ENCODE assay signal across 26 cellular contexts in the genomic region with DNA sequence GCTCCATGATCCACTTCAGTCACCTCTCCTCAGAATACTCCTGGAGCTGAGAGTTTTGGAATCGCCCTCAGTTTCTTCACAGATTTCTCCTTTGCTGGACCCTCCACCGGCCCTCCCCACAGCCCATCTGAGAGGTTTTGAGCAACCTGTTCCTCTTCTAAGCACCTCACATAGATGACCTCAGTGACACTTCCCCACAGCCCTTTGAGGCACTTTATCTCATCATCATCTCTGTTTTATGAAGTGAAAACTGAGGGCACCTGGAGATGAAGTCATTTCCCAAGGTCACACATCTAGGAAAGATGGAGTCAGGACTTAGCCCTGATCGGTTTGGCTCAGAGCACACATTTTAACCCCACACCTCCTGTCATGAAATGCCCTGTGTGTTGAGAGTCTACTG.
"Had no signal": no experiment of that assay in that cellular context is flagged by ENCODE, and none has a peak within 500 bp of the region (broad histone marks: within the 10 kb centered on the region; RNA-seq: fewer than 3 reads in every experiment).

No MANE protein-coding gene starts in this region.

- H3K27ac Mint-ChIP-seq: activated CD4-positive, alpha-beta memory T cell treated with anti-CD3 and anti-CD28 coated beads for 36 hours; activated CD4-positive, alpha-beta T cell treated with anti-CD3 and anti-CD28 coated beads, Interleukin-2, amount 10 ng/mL, durations not matched to agents 7 days and 5 days; activated naive CD4-positive, alpha-beta T cell treated with anti-CD3 and anti-CD28 coated beads for 36 hours; activated naive CD8-positive, alpha-beta T cell; activated T-helper 17 cell treated with anti-CD3 and anti-CD28 coated beads, Interleukin-2, amount 50 U/mL, for 72 hours; T-helper 17 cell; WTC11 had no signal

- H3K9me3 ChIP-seq: adrenal gland, breast epithelium, MG63 had no signal

- H3K27me3 ChIP-seq: breast epithelium had no signal

- DNase-seq: activated CD4-positive, alpha-beta memory T cell treated with anti-CD3 and anti-CD28 coated beads for 36 hours; activated CD4-positive, alpha-beta T cell treated with anti-CD3 and anti-CD28 coated beads, Interleukin-2, amount 10 ng/mL, durations not matched to agents 7 days and 5 days; activated CD4-positive, CD25-positive, alpha-beta regulatory T cell treated with anti-CD3 and anti-CD28 coated beads, Interleukin-2, amount 50 U/mL, for 72 hours; activated gamma-delta T cell; activated naive CD4-positive, alpha-beta T cell treated with anti-CD3 and anti-CD28 coated beads for 36 hours; activated T-cell treated with anti-CD3 and anti-CD28 coated beads for 4 hours; activated T-cell treated with anti-CD3 and anti-CD28 coated beads, Interleukin-2, amount 50 U/mL, for 48 hours; adrenal gland; anterior cingulate cortex; central memory CD4-positive, alpha-beta T cell; MG63; MV-4-11; NCI-H1092 treated with DMSO at 0.1 percent for 48 hours; NCI-H1436; NCI-H1694 treated with DMSO at 0.1 percent for 48 hours; NCI-H2029 treated with DMSO at 0.1 percent for 48 hours; NCI-H446; NCI-H524; PC-3; SIG-M5; T-helper 17 cell; T-helper 9 cell had no signal

- H3K4me1 ChIP-seq: adrenal gland, breast epithelium had no signal

- H3K36me3 ChIP-seq: adrenal gland, breast epithelium, MG63 had no signal

- H3K9me3 Mint-ChIP-seq: activated CD4-positive, alpha-beta memory T cell treated with anti-CD3 and anti-CD28 coated beads for 36 hours; activated CD4-positive, alpha-beta T cell treated with anti-CD3 and anti-CD28 coated beads, Interleukin-2, amount 10 ng/mL, durations not matched to agents 7 days and 5 days; activated naive CD4-positive, alpha-beta T cell treated with anti-CD3 and anti-CD28 coated beads for 36 hours; activated T-helper 17 cell treated with anti-CD3 and anti-CD28 coated beads, Interleukin-2, amount 50 U/mL, for 72 hours; WTC11 had no signal

- ATAC-seq: activated T-helper 17 cell treated with anti-CD3 and anti-CD28 coated beads, Interleukin-2, amount 50 U/mL, for 72 hours; PC-3; T-helper 17 cell; WTC11 had no signal

- H3K36me3 Mint-ChIP-seq: activated CD4-positive, alpha-beta memory T cell treated with anti-CD3 and anti-CD28 coated beads for 36 hours; activated naive CD8-positive, alpha-beta T cell; WTC11 had no signal

- H3K4me3 ChIP-seq: adrenal gland, breast epithelium, MG63 had no signal

- H3K27ac ChIP-seq: adrenal gland, breast epithelium had no signal

- H3K4me3 Mint-ChIP-seq: activated CD4-positive, alpha-beta memory T cell treated with anti-CD3 and anti-CD28 coated beads for 36 hours; activated CD4-positive, alpha-beta T cell treated with anti-CD3 and anti-CD28 coated beads, Interleukin-2, amount 10 ng/mL, durations not matched to agents 7 days and 5 days; activated naive CD4-positive, alpha-beta T cell treated with anti-CD3 and anti-CD28 coated beads for 36 hours; activated naive CD8-positive, alpha-beta T cell; activated T-helper 17 cell treated with anti-CD3 and anti-CD28 coated beads, Interleukin-2, amount 50 U/mL, for 72 hours; T-helper 17 cell; WTC11 had no signal
